ENCODE assay signal across 1 cellular context in genomic region chr1:205750683-205751651, GRCh38.
TF ChIP-seq lines count a peak whose summit lies in the region.

No MANE protein-coding gene starts in this region.

TF ChIP-seq in H1, 55 proteins besides CTCF, POLR2A, EP300 and RAD21:
- TF ChIP-seq HDAC2 (IDR thresholded peaks at IDR 0.05; ENCODE audit: borderline replicate concordance in 1 of 2, low read depth in 2 of 2, low read length in 2 of 2) (peak in 1 of 2 experiments; percentile 98; a peak in 1 of 4 replicates), SIX5 (IDR thresholded peaks at IDR 0.05; ENCODE audit: low read depth, low read length) (no peak), TBP (IDR thresholded peaks at IDR 0.05; ENCODE audit: low read depth, low read length) (no peak), POLR2AphosphoS5 (IDR thresholded peaks at IDR 0.05; ENCODE audit: low read depth, low read length) (no peak), GABPA (IDR thresholded peaks at IDR 0.05; ENCODE audit: borderline replicate concordance, insufficient read depth, low read length) (no peak), KDM1A (IDR thresholded peaks at IDR 0.05; ENCODE audit: borderline replicate concordance, low read length) (peak; percentile 99), USF2 (IDR thresholded peaks at IDR 0.05; ENCODE audit: low read length) (no peak), NRF1 (IDR thresholded peaks at IDR 0.05; ENCODE audit: low read depth, low read length) (no peak), CTBP2 (IDR thresholded peaks at IDR 0.05; ENCODE audit: borderline replicate concordance, insufficient read depth, insufficient read length, low read length) (no peak), SP2 (IDR thresholded peaks at IDR 0.05; ENCODE audit: low read length) (no peak)
- TF ChIP-seq, protein P1, sequence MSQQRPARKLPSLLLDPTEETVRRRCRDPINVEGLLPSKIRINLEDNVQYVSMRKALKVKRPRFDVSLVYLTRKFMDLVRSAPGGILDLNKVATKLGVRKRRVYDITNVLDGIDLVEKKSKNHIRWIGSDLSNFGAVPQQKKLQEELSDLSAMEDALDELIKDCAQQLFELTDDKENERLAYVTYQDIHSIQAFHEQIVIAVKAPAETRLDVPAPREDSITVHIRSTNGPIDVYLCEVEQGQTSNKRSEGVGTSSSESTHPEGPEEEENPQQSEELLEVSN (IDR thresholded peaks at IDR 0.05) = no peak
- TF ChIP-seq, protein P2, sequence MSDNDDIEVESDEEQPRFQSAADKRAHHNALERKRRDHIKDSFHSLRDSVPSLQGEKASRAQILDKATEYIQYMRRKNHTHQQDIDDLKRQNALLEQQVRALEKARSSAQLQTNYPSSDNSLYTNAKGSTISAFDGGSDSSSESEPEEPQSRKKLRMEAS (IDR thresholded peaks at IDR 0.05) = no peak
TF ChIP-seq in H1: peak in this region for 2.
